8 cellular contexts compared by ENCODE assay signal in the genomic region with DNA sequence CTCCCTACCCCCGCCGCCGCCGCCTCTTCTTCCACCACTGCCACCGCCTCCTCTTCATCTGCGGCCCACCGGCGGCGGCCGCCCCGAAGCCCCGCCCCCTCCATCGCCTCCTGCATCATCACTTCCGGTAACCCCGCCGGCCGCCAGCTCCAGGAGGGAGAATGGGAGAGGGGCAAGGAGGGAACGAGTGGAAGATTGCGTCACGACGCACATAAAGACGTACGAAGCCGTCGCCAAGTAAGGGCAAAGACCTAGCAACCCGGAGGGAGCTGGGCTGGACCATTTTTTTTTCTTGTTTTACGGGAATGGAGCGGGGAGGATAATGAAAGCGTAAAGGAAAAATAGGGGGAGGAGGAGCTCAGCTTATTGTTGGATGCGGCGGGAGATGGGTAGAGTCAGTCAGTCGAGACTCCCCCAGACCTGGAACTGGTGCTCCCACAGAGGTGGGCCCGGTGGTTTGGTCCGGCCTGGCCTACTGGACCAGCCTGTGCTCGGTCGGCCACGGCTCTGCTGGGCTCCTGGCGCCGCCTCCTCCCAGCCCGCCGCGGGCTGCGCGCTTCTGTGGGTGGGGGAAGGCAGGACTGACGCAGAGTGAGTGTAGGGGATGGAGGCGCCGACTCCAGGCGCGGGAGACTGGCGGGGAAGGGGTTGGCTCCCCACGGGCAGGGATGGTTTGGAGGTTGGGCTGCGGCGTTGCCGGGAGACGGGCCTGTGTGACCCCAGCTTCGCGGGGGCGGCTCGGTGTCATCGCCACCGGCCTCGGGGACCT. TPM values are rescaled to one million over a fixed set of nuclear protein-coding genes. Genes with fewer than 3 reads are reported as not detected.
A peak's percentile ranks its signal among the peaks of the same experiment; 100 is the strongest.
DNase-seq lines count a peak whose midpoint lies in the region; ATAC-seq and TF ChIP-seq lines count a peak whose summit lies in the region.

A gene with protein sequence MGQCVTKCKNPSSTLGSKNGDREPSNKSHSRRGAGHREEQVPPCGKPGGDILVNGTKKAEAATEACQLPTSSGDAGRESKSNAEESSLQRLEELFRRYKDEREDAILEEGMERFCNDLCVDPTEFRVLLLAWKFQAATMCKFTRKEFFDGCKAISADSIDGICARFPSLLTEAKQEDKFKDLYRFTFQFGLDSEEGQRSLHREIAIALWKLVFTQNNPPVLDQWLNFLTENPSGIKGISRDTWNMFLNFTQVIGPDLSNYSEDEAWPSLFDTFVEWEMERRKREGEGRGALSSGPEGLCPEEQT (minus strand): TSS at position 60 of the 769 bp plus-strand sequence. CDS start 37,820 bp downstream, outside the sequence.
Gene LYRM1, plus strand, starts transcription at position 473 of the 769 bp plus-strand sequence. CDS start 14,785 bp downstream, outside the sequence.

- H3K36me3 Mint-ChIP-seq in activated T-cell treated with anti-CD3 and anti-CD28 coated beads, Interleukin-2, amount 50 U/mL, for 4 hours (ENCODE audit: insufficient read depth): peaks cover 7% of the 10 kb centered on the region

- H3K4me1 ChIP-seq in Panc1 (ENCODE audit: control insufficient read depth, insufficient read depth, low read length): peaks cover 55% of the 10 kb centered on the region
- H3K4me1 ChIP-seq in muscle layer of colon (ENCODE audit: insufficient read depth, low read length): peaks cover 53% of the 10 kb centered on the region

- H3K9me3 Mint-ChIP-seq in activated T-cell treated with anti-CD3 and anti-CD28 coated beads, Interleukin-2, amount 50 U/mL, for 4 hours: no peaks in the 10 kb centered on the region

- in situ Hi-C loops in Panc1 (cut with HindIII; ENCODE audit: low pct_unique_long_range_greater_than_20kb, low sequenced_read_pairs): no loop called here

- peak within 1 kb of the TSS; percentile 82 to 91 for H3K4me3 ChIP-seq in Panc1 (ENCODE audit: low read depth in 2 of 2, low read length in 2 of 2)
- H3K4me3 ChIP-seq in muscle layer of colon (ENCODE audit: low read depth in 1 of 2, low read length in 2 of 2): peak within 1 kb of the TSS; percentile 82 to 92

- no TSS peak for BruUV-seq in Panc1 (replicated peaks; lab: Mats Ljungman, UMichigan)

- DNase-seq in DMS114 treated with DMSO at 0.1 percent for 48 hours (lab: John Stamatoyannopoulos, UW; ENCODE audit: unreplicated experiment) (peak; percentile 93), KG1 (lab: John Stamatoyannopoulos, UW) (peak; percentile 97), Panc1 (ENCODE audit: low read depth, low spot score) (peak; percentile 92)
- DNase-seq in activated T-cell treated with anti-CD3 and anti-CD28 coated beads, Interleukin-2, amount 50 U/mL, for 4 hours: peak; percentile 84
- peak; percentile 80 for DNase-seq in stimulated activated CD8-positive, alpha-beta memory T cell treated with anti-CD3 and anti-CD28 coated beads, Interleukin-7, amount 100 ng/mL, for 24 hours (ENCODE audit: low read depth)

- intact Hi-C loops in Panc1 (cut with micrococcal nuclease; ENCODE audit: unreplicated experiment): no loop called here

- H3K4me1 Mint-ChIP-seq in activated T-cell treated with anti-CD3 and anti-CD28 coated beads, Interleukin-2, amount 50 U/mL, for 4 hours (ENCODE audit: low read depth): peaks cover 63% of the 10 kb centered on the region

- no peaks in the 10 kb centered on the region for H3K27me3 Mint-ChIP-seq in activated T-cell treated with anti-CD3 and anti-CD28 coated beads, Interleukin-2, amount 50 U/mL, for 4 hours (ENCODE audit: low read depth)

- ATAC-seq in GM21619 (IDR thresholded peaks at IDR 0.05; ENCODE audit: unreplicated experiment) (peak; percentile 64), Panc1 (peak; percentile 93), esophagus mucosa (peak; percentile 82)
- ATAC-seq in activated T-cell treated with anti-CD3 and anti-CD28 coated beads, Interleukin-2, amount 50 U/mL, for 4 hours: peak; percentile 88 to 91

- H3K27me3 ChIP-seq in Panc1 (ENCODE audit: control insufficient read depth, insufficient read depth, low read length) (no peaks in the 10 kb centered on the region), muscle layer of colon (ENCODE audit: control insufficient read depth in 1 of 2, insufficient read depth in 2 of 2, low read length in 2 of 2) (no peaks in the 10 kb centered on the region)

- peak within 1 kb of the TSS; percentile 95 for H3K4me3 Mint-ChIP-seq in activated T-cell treated with anti-CD3 and anti-CD28 coated beads, Interleukin-2, amount 50 U/mL, for 4 hours

- TF ChIP-seq CTCF in Panc1 (IDR thresholded peaks at IDR 0.05): no peak

- peaks cover 3% of the 10 kb centered on the region for H3K36me3 ChIP-seq in Panc1 (ENCODE audit: control insufficient read depth, insufficient read depth, low read length)
- peaks cover 15% of the 10 kb centered on the region for H3K36me3 ChIP-seq in muscle layer of colon (ENCODE audit: insufficient read depth, low read length)

- H3K9me3 ChIP-seq in Panc1 (ENCODE audit: control insufficient read depth, insufficient read depth, low read depth, low read length) (no peaks in the 10 kb centered on the region), muscle layer of colon (ENCODE audit: low read length) (no peaks in the 10 kb centered on the region)

- POLR2A ChIA-PET in Panc1 (lab: Charles Lee): interaction anchor here (0.5 to 1.0 kb wide), 8 partner anchors 15 to 498 kb away, joined by 3 to 16 read pairs (median 4); partner anchors contain the start of gene ACSM3

- H3K9ac ChIP-seq in muscle layer of colon (ENCODE audit: low read length): peak within 1 kb of the TSS; percentile 90

- H3K27ac ChIP-seq in Panc1 (ENCODE audit: low read length) (peak within 1 kb of the TSS; percentile 98), muscle layer of colon (ENCODE audit: low read depth, low read length) (peak within 1 kb of the TSS; percentile 100)

- CTCF ChIA-PET in Panc1 (lab: Charles Lee): no interaction called here

RNA-seq across cellular contexts. Expression of the first gene that starts in this region (rescaled TPM):
- total RNA-seq in Panc1 (2021; ENCODE audit: unreplicated experiment) (23.5 TPM), esophagus mucosa (17.1 TPM)
- 7.7 TPM for polyA plus RNA-seq in Panc1 (2012; ENCODE audit: insufficient read length)
- total RNA-seq in activated T-cell treated with anti-CD3 and anti-CD28 coated beads, Interleukin-2, amount 50 U/mL, for 4 hours: 1 to 10 TPM; 5.8 to 7.5 (median 7.3) TPM

RNA-seq across cellular contexts. Expression of gene LYRM1, which starts in this region (rescaled TPM):
- total RNA-seq in Panc1 (2021; ENCODE audit: unreplicated experiment): 30.7 TPM
- 26.4 TPM for polyA plus RNA-seq in Panc1 (2012; ENCODE audit: insufficient read length)
- 10 to 100 TPM; 16.0 to 18.2 (median 16.4) TPM for total RNA-seq in activated T-cell treated with anti-CD3 and anti-CD28 coated beads, Interleukin-2, amount 50 U/mL, for 4 hours
- 15.1 TPM for total RNA-seq in esophagus mucosa

Comparison
In these comparisons a context has a peak if more than half of its experiments do, and no peak if none do; other contexts are left out.
1. Peak in every context shown above with its lines: DNase-seq, ATAC-seq, H3K4me3 ChIP-seq and H3K27ac ChIP-seq.